In the genomic region with DNA sequence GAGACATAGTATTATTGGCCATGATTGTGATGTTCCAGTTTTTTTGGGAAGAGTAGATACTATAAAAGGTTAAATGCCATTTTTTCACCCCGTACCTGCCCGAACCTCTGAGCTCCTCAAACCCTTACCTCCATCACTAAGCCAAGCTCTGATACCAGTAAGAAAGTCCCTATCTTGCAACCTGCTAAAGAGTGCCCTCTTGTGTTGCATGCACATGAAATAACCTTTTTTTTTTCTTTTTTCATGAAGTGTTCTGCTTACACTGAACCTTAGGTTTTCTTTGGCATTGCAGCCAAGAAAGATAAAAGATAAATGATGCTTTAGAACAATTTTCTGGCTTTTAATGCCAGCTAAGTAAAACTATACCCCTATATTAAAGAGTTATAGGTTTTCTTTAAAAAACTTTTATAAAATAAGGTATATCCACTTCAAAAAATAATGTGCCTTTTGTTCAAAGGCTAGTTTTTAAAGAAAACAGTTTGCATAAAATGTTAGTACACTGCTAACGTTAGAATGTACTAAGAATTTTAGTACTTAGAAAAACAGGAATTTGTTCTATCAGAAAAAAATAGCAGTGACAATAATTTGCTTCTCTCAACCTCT, we compare ENCODE assay signal across 8 cellular contexts.
DNase-seq lines count a peak whose midpoint lies in the region; ATAC-seq and TF ChIP-seq lines count a peak whose summit lies in the region.

No MANE protein-coding gene starts in this region.

- DNase-seq in left ventricle myocardium inferior (no peak), right cardiac atrium (no peak), NCI-H1105 (lab: John Stamatoyannopoulos, UW) (peak; percentile 19), iPS DF 6.9 (ENCODE audit: low read depth, low spot score) (peak; percentile 22), T-helper 9 cell (no peak)
- DNase-seq in stimulated activated CD4-positive, alpha-beta T cell treated with anti-CD3 and anti-CD28 coated beads, Interleukin-4, amount 100 ng/mL, for 24 hours = no peak

- H3K4me1 ChIP-seq in left ventricle myocardium inferior = no peaks in the 10 kb centered on the region
- no peaks in the 10 kb centered on the region for H3K4me1 ChIP-seq in right cardiac atrium (ENCODE audit: control insufficient read depth, insufficient read depth, low read length)
- H3K4me1 ChIP-seq in iPS DF 6.9 (ENCODE audit: control insufficient read depth, insufficient read depth, low read length) = no peaks in the 10 kb centered on the region

- no peak overlapping the region for H3K4me3 ChIP-seq in left ventricle myocardium inferior
- no peak overlapping the region for H3K4me3 ChIP-seq in right cardiac atrium (ENCODE audit: low read length)
- no peak overlapping the region for H3K4me3 ChIP-seq in iPS DF 6.9 (ENCODE audit: low read length)

- peak; percentile 47 for TF ChIP-seq CTCF in left ventricle myocardium inferior (IDR thresholded peaks at IDR 0.05; ENCODE audit: borderline replicate concordance)
- peak; percentile 66 for TF ChIP-seq CTCF in VCaP (conservative IDR thresholded peaks at IDR 0.05)

- H3K27me3 ChIP-seq in left ventricle myocardium inferior (ENCODE audit: low read depth) = no peaks in the 10 kb centered on the region
- no peaks in the 10 kb centered on the region for H3K27me3 ChIP-seq in right cardiac atrium (ENCODE audit: control insufficient read depth, insufficient read depth)
- H3K27me3 ChIP-seq in iPS DF 6.9 (ENCODE audit: control insufficient read depth, insufficient read depth, low read length) = no peaks in the 10 kb centered on the region

- H3K27ac ChIP-seq in left ventricle myocardium inferior (replicated peaks) = no peak overlapping the region
- H3K27ac ChIP-seq in right cardiac atrium (ENCODE audit: low read length) = no peak overlapping the region
- no peak overlapping the region for H3K27ac ChIP-seq in VCaP
- no peak overlapping the region for H3K27ac ChIP-seq in iPS DF 6.9 (ENCODE audit: low read length)

- H3K9me3 ChIP-seq in left ventricle myocardium inferior (replicated peaks) = no peaks in the 10 kb centered on the region
- H3K9me3 ChIP-seq in right cardiac atrium (ENCODE audit: control insufficient read depth, low read length) = no peaks in the 10 kb centered on the region
- no peaks in the 10 kb centered on the region for H3K9me3 ChIP-seq in iPS DF 6.9 (ENCODE audit: control insufficient read depth, insufficient read depth, low read length)

- intact Hi-C loops in left ventricle myocardium inferior (cut with micrococcal nuclease) = no loop called here
- intact Hi-C loops in right cardiac atrium (cut with DNase I) = loop anchor here in 1 of 4 donors (10.0 kb wide), 1 partner anchor 222 kb away; no protein-coding TSS in a partner anchor

- WGBS in right cardiac atrium = 33% methylated on average over 3 of the region's 3 CpGs
- WGBS in iPS DF 6.9 (ENCODE audit: insufficient coverage, insufficient read length) = no CpG with 5 or more reads among the region's 3 CpGs

- ATAC-seq in right cardiac atrium (no peak), GM18868 (IDR thresholded peaks at IDR 0.05; ENCODE audit: unreplicated experiment) (no peak)

- H3K36me3 ChIP-seq in left ventricle myocardium inferior (no peaks in the 10 kb centered on the region), iPS DF 6.9 (ENCODE audit: control insufficient read depth, insufficient read depth, low read length) (no peaks in the 10 kb centered on the region)

Comparison
In these comparisons a context has a peak if more than half of its experiments do, and no peak if none do; other contexts are left out.
1. DNase-seq: peak in NCI-H1105 (single experiment) and iPS DF 6.9 (single experiment); none in left ventricle myocardium inferior (single experiment), right cardiac atrium (0 of 3), T-helper 9 cell (single experiment) and stimulated activated CD4-positive, alpha-beta T cell treated with anti-CD3 and anti-CD28 coated beads, Interleukin-4, amount 100 ng/mL, for 24 hours (single experiment).